ENCODE assay signal across 1 cellular context in genomic region chr4:148495463-148495862, GRCh38.
A peak's percentile ranks its signal among the peaks of the same experiment; 100 is the strongest.
TF ChIP-seq lines count a peak whose summit lies in the region.

No MANE protein-coding gene starts in this region.

TF ChIP-seq in HepG2, 621 proteins besides CTCF, POLR2A, EP300 and RAD21:
- TF ChIP-seq ONECUT2 (CRISPR knock-in tag; IDR thresholded peaks at IDR 0.05) (no peak), ZNF160 (CRISPR knock-in tag; IDR thresholded peaks at IDR 0.05) (no peak), KDM3A (CRISPR knock-in tag; IDR thresholded peaks at IDR 0.05; ENCODE audit: low read depth) (no peak), CEBPB (IDR thresholded peaks at IDR 0.05; ENCODE audit: borderline replicate concordance, low read depth, low read length) (peak; percentile 43; the same call in 1 of the 2 replicates)
